ENCODE assay signal across 8 cellular contexts in the genomic region with DNA sequence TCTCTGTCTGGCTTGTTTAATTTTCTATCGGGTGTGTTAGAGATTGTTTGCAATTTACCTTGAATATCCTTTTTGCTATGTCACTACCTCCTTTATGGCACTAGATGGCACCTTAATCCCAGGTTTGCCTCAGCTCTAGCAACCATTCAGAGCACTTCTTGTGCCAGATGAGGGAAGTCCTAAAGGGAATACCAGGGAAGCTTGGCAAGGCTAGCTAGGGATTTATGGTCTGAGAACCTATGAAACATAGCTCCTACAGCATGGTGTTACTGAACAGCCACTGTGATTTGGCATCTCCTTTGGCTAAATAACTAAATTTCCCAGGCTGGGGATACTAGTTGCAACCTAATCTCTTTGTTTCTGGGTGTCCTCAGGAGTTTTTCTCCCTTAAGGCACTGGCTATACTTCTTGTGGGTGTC.
A peak's percentile ranks its signal among the peaks of the same experiment; 100 is the strongest.
DNase-seq lines count a peak whose midpoint lies in the region; ATAC-seq and TF ChIP-seq lines count a peak whose summit lies in the region.

No MANE protein-coding gene starts in this region.

- in situ Hi-C loops in G401 (cut with HindIII; ENCODE audit: low sequenced_read_pairs): no loop called here

- TF ChIP-seq CTCF in HL-60 (IDR thresholded peaks at IDR 0.05; ENCODE audit: insufficient read depth, low read length) (peak; percentile 64), foreskin keratinocyte (conservative IDR thresholded peaks at IDR 0.05) (peak; percentile 97)

- H3K27me3 ChIP-seq in HL-60 (ENCODE audit: insufficient read depth, poor library complexity, severe bottlenecking): no peaks in the 10 kb centered on the region
- no peaks in the 10 kb centered on the region for H3K27me3 ChIP-seq in foreskin keratinocyte

- H3K27ac ChIP-seq in HL-60 (replicated peaks) (no peak overlapping the region), foreskin keratinocyte (peak overlapping the region; percentile 71)

- peak; percentile 84 for DNase-seq in G401 (ENCODE audit: low spot score)
- peak; percentile 12 to 38 for DNase-seq in HL-60 (ENCODE audit: low read depth in 1 of 2, low spot score in 1 of 2)
- peak; percentile 86 for DNase-seq in NCI-H526 treated with DMSO at 0.1 percent for 48 hours (lab: John Stamatoyannopoulos, UW)
- peak; percentile 52 for DNase-seq in activated CD8-positive, alpha-beta memory T cell treated with anti-CD3 and anti-CD28 coated beads, Interleukin-2, amount 10 ng/mL, durations not matched to agents 7 days and 5 days
- DNase-seq in foreskin keratinocyte: peak; percentile 60 to 81
- DNase-seq in occipital lobe (lab: John Stamatoyannopoulos, UW): peak; percentile 4
- no peak for DNase-seq in cortex of kidney (lab: John Stamatoyannopoulos, UW)

- CTCF ChIA-PET in activated CD8-positive, alpha-beta memory T cell treated with anti-CD3 and anti-CD28 coated beads, Interleukin-2, amount 10 ng/mL, durations not matched to agents 7 days and 5 days (lab: Charles Lee): interaction anchor here (0.5 to 3.0 kb wide), 14 partner anchors 9 to 469 kb away, joined by 3 to 20 read pairs (median 4); partner anchors contain the start of genes CCT6A, CHCHD2, NIPSNAP2 and PSPH

- H3K27ac Mint-ChIP-seq in activated CD8-positive, alpha-beta memory T cell treated with anti-CD3 and anti-CD28 coated beads, Interleukin-2, amount 10 ng/mL, durations not matched to agents 7 days and 5 days: peak overlapping the region; percentile 65

- H3K36me3 Mint-ChIP-seq in activated CD8-positive, alpha-beta memory T cell treated with anti-CD3 and anti-CD28 coated beads, Interleukin-2, amount 10 ng/mL, durations not matched to agents 7 days and 5 days: no peaks in the 10 kb centered on the region

- H3K4me1 Mint-ChIP-seq in activated CD8-positive, alpha-beta memory T cell treated with anti-CD3 and anti-CD28 coated beads, Interleukin-2, amount 10 ng/mL, durations not matched to agents 7 days and 5 days: peaks cover 14% of the 10 kb centered on the region

- peaks cover 9% of the 10 kb centered on the region for H3K4me1 ChIP-seq in foreskin keratinocyte

- peaks cover 13% of the 10 kb centered on the region for H3K27me3 Mint-ChIP-seq in activated CD8-positive, alpha-beta memory T cell treated with anti-CD3 and anti-CD28 coated beads, Interleukin-2, amount 10 ng/mL, durations not matched to agents 7 days and 5 days

- ATAC-seq in GM21447 (IDR thresholded peaks at IDR 0.05; ENCODE audit: unreplicated experiment): peak; percentile 83
- ATAC-seq in activated CD8-positive, alpha-beta memory T cell treated with anti-CD3 and anti-CD28 coated beads, Interleukin-2, amount 10 ng/mL, durations not matched to agents 7 days and 5 days: peak; percentile 88
- ATAC-seq in foreskin keratinocyte: peak; percentile 88

- H3K9me3 Mint-ChIP-seq in activated CD8-positive, alpha-beta memory T cell treated with anti-CD3 and anti-CD28 coated beads, Interleukin-2, amount 10 ng/mL, durations not matched to agents 7 days and 5 days (ENCODE audit: low read depth): no peaks in the 10 kb centered on the region

- no peak overlapping the region for H3K4me3 ChIP-seq in HL-60 (replicated peaks; ENCODE audit: insufficient read depth, low read length)

- no peak overlapping the region for H3K4me3 Mint-ChIP-seq in activated CD8-positive, alpha-beta memory T cell treated with anti-CD3 and anti-CD28 coated beads, Interleukin-2, amount 10 ng/mL, durations not matched to agents 7 days and 5 days
